Comparison of ENCODE assay signal across 21 cellular contexts in the genomic region with DNA sequence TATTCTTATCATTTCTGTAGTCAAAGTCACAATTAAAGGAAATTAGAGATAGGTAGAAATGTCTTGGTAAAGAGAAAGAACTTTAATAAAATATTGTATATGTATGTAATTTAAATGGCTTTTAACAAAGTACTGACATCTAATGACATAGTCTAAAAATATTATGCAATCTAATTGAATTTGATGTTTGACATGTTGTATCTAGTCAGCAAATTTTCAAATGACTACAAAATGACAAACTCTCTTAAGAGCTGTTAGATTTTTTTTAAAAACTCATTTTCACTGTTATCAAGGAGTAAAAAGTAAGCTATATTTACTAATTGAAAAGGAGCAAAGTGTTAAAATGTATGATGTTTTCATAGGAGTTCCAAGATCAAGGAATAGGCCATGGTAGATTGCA.
DNase-seq lines count a peak whose midpoint lies in the region; ATAC-seq, FAIRE-seq and TF ChIP-seq lines count a peak whose summit lies in the region.
"Had no signal": no experiment of that assay in that cellular context is flagged by ENCODE, and none has a peak within 500 bp of the region (broad histone marks: within the 10 kb centered on the region; RNA-seq: fewer than 3 reads in every experiment).

No MANE protein-coding gene starts in this region.

- H3K9ac ChIP-seq in IMR-90 (ENCODE audit: low read depth, low read length) = no peak overlapping the region
- no peak overlapping the region for H3K9ac ChIP-seq in K562 (ENCODE audit: insufficient read depth in 1 of 2, low read depth in 2 of 2, low read length in 2 of 2)
- no peak overlapping the region for H3K9ac ChIP-seq in neural cell (ENCODE audit: low read length)
- H3K9ac ChIP-seq: BLaER1 treated with 17β-estradiol and CSF1 and Interleukin-3, amounts not matched to agents 10 nM and 100 nM had no signal

- H3K36me3 ChIP-seq in IMR-90 (ENCODE audit: control insufficient read depth, insufficient read depth, low read length) (no peaks in the 10 kb centered on the region), K562 (ENCODE audit: control insufficient read depth, insufficient read depth, low read length) (no peaks in the 10 kb centered on the region), neural cell (ENCODE audit: insufficient read depth, low read length) (no peaks in the 10 kb centered on the region)
- H3K36me3 ChIP-seq: BLaER1 treated with 17β-estradiol and CSF1 and Interleukin-3, amounts not matched to agents 10 nM and 100 nM had no signal

- no peak overlapping the region for H2BK5ac ChIP-seq in IMR-90 (ENCODE audit: low read depth, low read length, poor library complexity, severe bottlenecking)

- H3K4me1 ChIP-seq in A549 (no peaks in the 10 kb centered on the region), IMR-90 (ENCODE audit: control insufficient read depth, insufficient read depth, low read length) (no peaks in the 10 kb centered on the region), K562 (replicated peaks in 1 of 2; ENCODE audit: control insufficient read depth in 2 of 2, insufficient read depth in 2 of 2, low read length in 2 of 2) (no peaks in the 10 kb centered on the region)
- H3K4me1 ChIP-seq: BLaER1 treated with 17β-estradiol and CSF1 and Interleukin-3, amounts not matched to agents 10 nM and 100 nM; Caco-2 had no signal

- H3K27me3 ChIP-seq in IMR-90 (ENCODE audit: control insufficient read depth, insufficient read depth, low read length) (no peaks in the 10 kb centered on the region), K562 (ENCODE audit: control insufficient read depth in 2 of 2, insufficient read depth in 2 of 2, low read length in 2 of 2) (no peaks in the 10 kb centered on the region), neural cell (ENCODE audit: insufficient read depth, low read depth, low read length) (no peaks in the 10 kb centered on the region)
- H3K27me3 ChIP-seq: BLaER1 treated with 17β-estradiol and CSF1 and Interleukin-3, amounts not matched to agents 10 nM and 100 nM had no signal

- in situ Hi-C loops in IMR-90 (cut with MboI; ENCODE audit: low sequenced_read_pairs) (no loop called here), K562 (cut with MboI) (no loop called here)

- H2AK5ac ChIP-seq in IMR-90 (ENCODE audit: low read depth, low read length) = no peak overlapping the region

- H4K20me1 ChIP-seq in IMR-90 (ENCODE audit: insufficient read depth, low read length) = no peaks in the 10 kb centered on the region
- H4K20me1 ChIP-seq in K562 (replicated peaks; ENCODE audit: control insufficient read depth, insufficient read depth, low read length) = no peaks in the 10 kb centered on the region
- no peaks in the 10 kb centered on the region for H4K20me1 ChIP-seq in neural cell (ENCODE audit: insufficient read depth)
- H4K20me1 ChIP-seq: BLaER1 treated with 17β-estradiol and CSF1 and Interleukin-3, amounts not matched to agents 10 nM and 100 nM had no signal

- no peaks in the 10 kb centered on the region for H3K9me3 ChIP-seq in A549
- H3K9me3 ChIP-seq in IMR-90 (ENCODE audit: control insufficient read depth, insufficient read depth, low read length) = 0 out of 2 replicates have a peak, but pooled peaks cover 3% of the 10 kb centered on the region
- H3K9me3 ChIP-seq in K562 (replicated peaks; ENCODE audit: control insufficient read depth, insufficient read depth, low read depth, low read length) = no peaks in the 10 kb centered on the region
- no peaks in the 10 kb centered on the region for H3K9me3 ChIP-seq in neural cell (ENCODE audit: low read length)

- POLR2A ChIA-PET in A549 (lab: Yijun Ruan, JAX) = no interaction called here
- POLR2A ChIA-PET in IMR-90 (lab: Charles Lee; ENCODE audit: unreplicated experiment) = no interaction called here
- POLR2A ChIA-PET in K562 (lab: Yijun Ruan, JAX) = no interaction called here

- no peak overlapping the region for H2BK20ac ChIP-seq in IMR-90 (ENCODE audit: low read depth, low read length)

- H2BK120ac ChIP-seq in IMR-90 (ENCODE audit: low read depth, low read length) = no peak overlapping the region

- TF ChIP-seq CTCF in A549 (IDR thresholded peaks at IDR 0.05) (no peak), IMR-90 (conservative IDR thresholded peaks at IDR 0.05; ENCODE audit: low read depth, low read length) (no peak), K562 (IDR thresholded peaks at IDR 0.05 in 2 of 3, conservative IDR thresholded peaks at IDR 0.05 in 1 of 3; ENCODE audit: insufficient read depth in 2 of 3, low read depth in 1 of 3, low read length in 3 of 3) (no peak), neural cell (IDR thresholded peaks at IDR 0.05; ENCODE audit: poor library complexity, severe bottlenecking) (no peak)

- no peak for FAIRE-seq in A549 (lab: Jason Lieb, UNC)
- no peak for FAIRE-seq in K562 (lab: Jason Lieb, UNC)
- FAIRE-seq: A204.1, D721Med, G401.6, GM12891 had no signal

- dilution Hi-C loops in IMR-90 (cut with HindIII; ENCODE audit: low sequenced_read_pairs, unreplicated experiment) = no loop called here

- H4K5ac ChIP-seq in IMR-90 (ENCODE audit: low read depth, low read length) = no peak overlapping the region

- DNase-seq in A549 (ENCODE audit: low read depth in 1 of 2, low spot score in 1 of 2) = no peak
- DNase-seq in IMR-90 = no peak
- no peak for DNase-seq in K562 (ENCODE audit: extremely low read depth in 1 of 4, low spot score in 3 of 4)
- no peak for DNase-seq in NCI-H1694 treated with DMSO at 0.1 percent for 48 hours (lab: John Stamatoyannopoulos, UW)
- DNase-seq: 8988T; AML-193; Caco-2; Calu3; CD4-positive, alpha-beta T cell; CD8-positive, alpha-beta T cell; DMS79 treated with DMSO at 0.1 percent for 48 hours; GF-D8 had no signal

- TF ChIP-seq RAD21 in A549 (conservative IDR thresholded peaks at IDR 0.05 in 1 of 2, IDR thresholded peaks at IDR 0.05 in 1 of 2) (no peak), IMR-90 (IDR thresholded peaks at IDR 0.05; ENCODE audit: low read length) (no peak), K562 (CRISPR knock-in tag; conservative IDR thresholded peaks at IDR 0.05 in 1 of 2, IDR thresholded peaks at IDR 0.05 in 1 of 2) (no peak), neural cell (conservative IDR thresholded peaks at IDR 0.05) (no peak)

- H3K4me3 ChIP-seq in A549 (no peak overlapping the region), IMR-90 (ENCODE audit: insufficient read depth, low read depth, low read length) (no peak overlapping the region), K562 (no peak overlapping the region), neural cell (ENCODE audit: low read length) (no peak overlapping the region)
- H3K4me3 ChIP-seq: BLaER1 treated with 17β-estradiol and CSF1 and Interleukin-3, amounts not matched to agents 10 nM and 100 nM had no signal

- no TSS peak for BruUV-seq in IMR-90 (replicated peaks; lab: Mats Ljungman, UMichigan)
- no TSS peak for BruUV-seq in K562 (replicated peaks; lab: Mats Ljungman, UMichigan)

- no peak overlapping the region for H2AFZ ChIP-seq in IMR-90 (replicated peaks; ENCODE audit: low read length, poor library complexity)
- H2AFZ ChIP-seq in K562 (ENCODE audit: low read depth, low read length) = no peak overlapping the region
- H2AFZ ChIP-seq in neural cell (ENCODE audit: low read depth, low read length) = no peak overlapping the region

- no peak overlapping the region for H2BK15ac ChIP-seq in IMR-90 (ENCODE audit: low read depth, low read length)

- H3K4ac ChIP-seq in IMR-90 (ENCODE audit: low read depth, low read length) = no peak overlapping the region

- H3K56ac ChIP-seq in IMR-90 (ENCODE audit: extremely low read depth, insufficient read depth, low read length) = no peak overlapping the region

- no peak overlapping the region for H3K23ac ChIP-seq in IMR-90 (ENCODE audit: low read depth, low read length)

- CTCF ChIA-PET in A549 (lab: Yijun Ruan, JAX) = no interaction called here
- CTCF ChIA-PET in IMR-90 (lab: Yijun Ruan, JAX) = no interaction called here
- CTCF ChIA-PET in K562 (lab: Yijun Ruan, JAX; ENCODE audit: low intra/inter-chr PET ratio) = no interaction called here

- no peak overlapping the region for H4K91ac ChIP-seq in IMR-90 (ENCODE audit: insufficient read depth, low read depth, low read length)

- ATAC-seq in A549 = no peak
- ATAC-seq in IMR-90 (ENCODE audit: low read depth) = no peak
- ATAC-seq in K562 = no peak
- no peak for ATAC-seq in GM18520 (IDR thresholded peaks at IDR 0.05; ENCODE audit: unreplicated experiment)
- ATAC-seq in GM21526 (IDR thresholded peaks at IDR 0.05; ENCODE audit: low FRiP score, unreplicated experiment) = no peak
- ATAC-seq: CD8-positive, alpha-beta T cell had no signal

- H3K27ac ChIP-seq in A549 (no peak overlapping the region), IMR-90 (ENCODE audit: insufficient read depth, low read length) (no peak overlapping the region), K562 (ENCODE audit: extremely low read depth, low read depth, low read length) (no peak overlapping the region), neural cell (ENCODE audit: low read length) (peak overlapping the region; percentile 43)
- H3K27ac ChIP-seq: BLaER1 treated with 17β-estradiol and CSF1 and Interleukin-3, amounts not matched to agents 10 nM and 100 nM; C4-2B had no signal

- intact Hi-C loops in IMR-90 (cut with micrococcal nuclease) (no loop called here), K562 (cut with micrococcal nuclease) (no loop called here)

- no peak overlapping the region for H2AK9ac ChIP-seq in IMR-90 (replicated peaks; ENCODE audit: low read depth, low read length, poor library complexity)

- H3K4me2 ChIP-seq in A549 (no peak overlapping the region), IMR-90 (ENCODE audit: low read depth, low read length) (no peak overlapping the region), K562 (ENCODE audit: insufficient read depth, low read length) (no peak overlapping the region), neural cell (ENCODE audit: low read length) (no peak overlapping the region)
- H3K4me2 ChIP-seq: BLaER1 treated with 17β-estradiol and CSF1 and Interleukin-3, amounts not matched to agents 10 nM and 100 nM had no signal

- no peaks in the 10 kb centered on the region for H3K9me1 ChIP-seq in IMR-90 (ENCODE audit: insufficient read depth, low read length)
- no peaks in the 10 kb centered on the region for H3K9me1 ChIP-seq in K562 (ENCODE audit: control insufficient read depth, insufficient read depth, low read length)

- no peak overlapping the region for H4K8ac ChIP-seq in IMR-90 (ENCODE audit: low read depth in 2 of 2, low read length in 2 of 2)

- H3K14ac ChIP-seq in IMR-90 (replicated peaks; ENCODE audit: low read depth, low read length) = no peak overlapping the region

- no peaks in the 10 kb centered on the region for H3F3A ChIP-seq in neural cell (ENCODE audit: insufficient read depth, low read length, poor library complexity, severe bottlenecking)

- H3K18ac ChIP-seq in IMR-90 (ENCODE audit: low read depth, low read length) = no peak overlapping the region

- H3K79me2 ChIP-seq in K562 (ENCODE audit: control insufficient read depth, insufficient read depth, low read length) (no peaks in the 10 kb centered on the region), neural cell (replicated peaks; ENCODE audit: insufficient read depth, low read length) (no peaks in the 10 kb centered on the region)

- no peaks in the 10 kb centered on the region for H3K9me2 ChIP-seq in neural cell (ENCODE audit: insufficient read depth, low read length)

- no peak for TF ChIP-seq EP300 in A549 (IDR thresholded peaks at IDR 0.05)
- no peak for TF ChIP-seq EP300 in K562 (IDR thresholded peaks at IDR 0.05; ENCODE audit: low read length)
- no peak for TF ChIP-seq EP300 in neural cell (conservative IDR thresholded peaks at IDR 0.05; ENCODE audit: poor library complexity, severe bottlenecking)

- no peaks in the 10 kb centered on the region for H3K79me1 ChIP-seq in IMR-90 (ENCODE audit: low read depth in 1 of 2, low read length in 2 of 2)

- TF ChIP-seq POLR2A in A549 (IDR thresholded peaks at IDR 0.05; ENCODE audit: low read length) (no peak), IMR-90 (IDR thresholded peaks at IDR 0.05; ENCODE audit: low read depth, low read length) (no peak), K562 (conservative IDR thresholded peaks at IDR 0.05) (no peak)

Comparison
In these comparisons a context has a peak if more than half of its experiments do, and no peak if none do; other contexts are left out.
1. Of the 35 proteins assayed by ChIP-seq in both K562 and A549: peak only in K562: none; only in A549: MAFK; in both: none; in neither: 34.